In the genomic region with DNA sequence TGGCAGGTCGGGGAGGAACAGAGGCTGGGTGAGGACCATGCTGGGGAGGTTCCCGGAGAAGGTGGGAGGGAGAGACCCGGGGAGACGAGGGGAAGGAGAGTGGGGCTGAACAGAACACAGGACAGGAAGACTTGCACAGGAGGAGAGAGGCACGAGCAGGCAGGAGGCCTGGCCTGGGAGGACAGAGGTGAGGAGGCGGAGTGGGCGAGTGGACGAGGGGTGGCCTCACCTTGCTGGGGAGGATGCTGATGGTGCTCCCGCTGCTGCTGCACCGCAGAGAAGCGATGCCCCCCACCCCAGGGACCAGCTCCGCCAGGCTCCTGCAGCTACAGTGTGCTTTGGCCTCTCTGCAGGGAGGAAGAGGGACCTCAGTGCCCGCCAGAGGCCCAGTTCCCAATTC, we compare ENCODE assay signal across 23 cellular contexts. TPM values are rescaled to one million over a fixed set of nuclear protein-coding genes. Genes with fewer than 3 reads are reported as not detected.
"Had no signal": no experiment of that assay in that cellular context is flagged by ENCODE, and none has a peak within 500 bp of the region (broad histone marks: within the 10 kb centered on the region; RNA-seq: fewer than 3 reads in every experiment).

No MANE protein-coding gene starts in this region.

- H3K27me3 ChIP-seq: esophagus squamous epithelium, gastrocnemius medialis, heart right ventricle, left lung had no signal

- H3K9me3 ChIP-seq: esophagus squamous epithelium, gastrocnemius medialis, heart right ventricle, left lung, lower lobe of right lung had no signal

- H3K4me3 ChIP-seq: coronary artery, esophagus squamous epithelium, gastrocnemius medialis, heart right ventricle, left lung, lower lobe of right lung had no signal

- FAIRE-seq: colon, endometrium, islet of Langerhans, keratinocyte had no signal

- DNase-seq: effector CD8-positive, alpha-beta T cell; effector memory CD8-positive, alpha-beta T cell; endodermal cell; erythroblast; esophagus squamous epithelium; foreskin fibroblast; foreskin melanocyte; gastrocnemius medialis; glutamatergic neuron; head of caudate nucleus; heart right ventricle; hippocampal formation; left cardiac atrium; left lung; left ventricle myocardium superior; lower lobe of right lung; mesenchymal stem cell had no signal

- H3K27ac ChIP-seq: coronary artery, epithelial cell of prostate, esophagus squamous epithelium, gastrocnemius medialis, heart right ventricle, left lung, lower lobe of right lung had no signal

- ATAC-seq: effector memory CD8-positive, alpha-beta T cell; gastrocnemius medialis; heart right ventricle; left cardiac atrium; left lung; left ventricle myocardium superior; lower lobe of right lung had no signal

- H3K4me1 ChIP-seq: esophagus squamous epithelium, gastrocnemius medialis, heart right ventricle, left lung, lower lobe of right lung had no signal

- H3K36me3 ChIP-seq: gastrocnemius medialis had no signal

RNA-seq across cellular contexts. Expression of gene TMEM204, which starts 34.5 kb away (rescaled TPM):
- total RNA-seq: endodermal cell had no signal
